In genomic region chr10:110681023-110681681, GRCh38 we compare ENCODE assay signal across 9 cellular contexts. TPM values are rescaled to one million over a fixed set of nuclear protein-coding genes. Genes with fewer than 3 reads are reported as not detected.
DNase-seq lines count a peak whose midpoint lies in the region; ATAC-seq, FAIRE-seq and TF ChIP-seq lines count a peak whose summit lies in the region.
"Had no signal": no experiment of that assay in that cellular context is flagged by ENCODE, and none has a peak within 500 bp of the region (broad histone marks: within the 10 kb centered on the region; RNA-seq: fewer than 3 reads in every experiment).

No MANE protein-coding gene starts in this region.

- H3K36me3 ChIP-seq in OCI-LY3 (replicated peaks; ENCODE audit: low read depth, low read length) = no peaks in the 10 kb centered on the region
- no peaks in the 10 kb centered on the region for H3K36me3 ChIP-seq in brain microvascular endothelial cell (replicated peaks)
- no peaks in the 10 kb centered on the region for H3K36me3 ChIP-seq in suprapubic skin

- no peak overlapping the region for H3K4me3 ChIP-seq in AG10803 (ENCODE audit: low read length)
- no peak overlapping the region for H3K4me3 ChIP-seq in OCI-LY3 (ENCODE audit: low read length)
- H3K4me3 ChIP-seq in brain microvascular endothelial cell (ENCODE audit: low read depth, low read length) = no peak overlapping the region
- no peak overlapping the region for H3K4me3 ChIP-seq in suprapubic skin

- H3K27me3 ChIP-seq in OCI-LY3 (ENCODE audit: low read depth, low read length) (peaks cover 6% of the 10 kb centered on the region; the same call in 1 of the 2 replicates), brain microvascular endothelial cell (replicated peaks) (no peaks in the 10 kb centered on the region), suprapubic skin (no peaks in the 10 kb centered on the region)

- H3K79me2 ChIP-seq in OCI-LY3 (ENCODE audit: low read length) = no peaks in the 10 kb centered on the region

- TF ChIP-seq POLR2A in suprapubic skin (IDR thresholded peaks at IDR 0.05) = no peak

- in situ Hi-C loops in brain microvascular endothelial cell (cut with HindIII; ENCODE audit: low pct_ligation_motif_present, low sequenced_read_pairs) = no loop called here

- no peak for FAIRE-seq in GM18507 (lab: Jason Lieb, UNC)
- FAIRE-seq: endometrium had no signal

- no peak overlapping the region for H2AFZ ChIP-seq in OCI-LY3 (ENCODE audit: low read depth, low read length)

- H3K4me2 ChIP-seq in OCI-LY3 (ENCODE audit: low read length) = peak overlapping the region; percentile 14

- H3K4me1 ChIP-seq in OCI-LY3 (ENCODE audit: low read length) = 0 out of 2 replicates have a peak, but pooled peaks cover 5% of the 10 kb centered on the region
- H3K4me1 ChIP-seq in suprapubic skin = no peaks in the 10 kb centered on the region

- no peaks in the 10 kb centered on the region for H4K20me1 ChIP-seq in OCI-LY3 (ENCODE audit: insufficient read depth, low read length)

- DNase-seq in AG10803 (ENCODE audit: low read depth) = no peak
- peak; percentile 17 for DNase-seq in GM18507 (ENCODE audit: extremely low spot score, insufficient read length, low read depth)
- DNase-seq in brain microvascular endothelial cell = peak; percentile 55
- peak; percentile 44 to 65 for DNase-seq in lung microvascular endothelial cell (ENCODE audit: low read depth in 2 of 2)
- DNase-seq in NCI-H2171 treated with DMSO at 0.1 percent for 48 hours (lab: John Stamatoyannopoulos, UW) = no peak
- DNase-seq in suprapubic skin (ENCODE audit: low spot score in 2 of 2) = no peak

- TF ChIP-seq EP300 in suprapubic skin (IDR thresholded peaks at IDR 0.05) = no peak

- no peak for ATAC-seq in GM19467 (IDR thresholded peaks at IDR 0.05; ENCODE audit: unreplicated experiment)

- H3K27ac ChIP-seq in OCI-LY3 (ENCODE audit: low read length) (no peak overlapping the region), brain microvascular endothelial cell (no peak overlapping the region), suprapubic skin (no peak overlapping the region)

- 72% methylated on average over 7 of the region's 7 CpGs for WGBS in suprapubic skin

- peak; percentile 57 for TF ChIP-seq CTCF in AG10803 (conservative IDR thresholded peaks at IDR 0.05; ENCODE audit: low read length)
- peak; percentile 55 for TF ChIP-seq CTCF in OCI-LY3 (IDR thresholded peaks at IDR 0.05; ENCODE audit: low read depth, low read length)
- TF ChIP-seq CTCF in brain microvascular endothelial cell (IDR thresholded peaks at IDR 0.05; ENCODE audit: low read depth, low read length, missing control alignments) = peak; percentile 88
- no peak for TF ChIP-seq CTCF in suprapubic skin (IDR thresholded peaks at IDR 0.05)

- no peaks in the 10 kb centered on the region for H3K9me3 ChIP-seq in OCI-LY3 (ENCODE audit: insufficient read depth, low read length)
- no peaks in the 10 kb centered on the region for H3K9me3 ChIP-seq in suprapubic skin

- H3K9ac ChIP-seq in OCI-LY3 (ENCODE audit: low read length) = no peak overlapping the region

RNA-seq across cellular contexts. Expression of gene RBM20, which starts 37.0 kb away (rescaled TPM):
- total RNA-seq in lung microvascular endothelial cell (0.22 and 2.0 TPM in 2 replicates), suprapubic skin (10 to 100 TPM in 1 of 4 donors, 1 to 10 TPM in 3; 1.6 to 18.6 (median 3.2) TPM)

Comparison
In these comparisons a context has a peak if more than half of its experiments do, and no peak if none do; other contexts are left out.
1. DNase-seq: peak in GM18507 (single experiment), brain microvascular endothelial cell (single experiment) and lung microvascular endothelial cell (2 of 2); none in AG10803 (single experiment), NCI-H2171 treated with DMSO at 0.1 percent for 48 hours (single experiment) and suprapubic skin (0 of 2).
2. CTCF ChIP-seq: peak in AG10803 (single experiment), OCI-LY3 (single experiment) and brain microvascular endothelial cell (single experiment); none in suprapubic skin (0 of 2).